In the genomic region with DNA sequence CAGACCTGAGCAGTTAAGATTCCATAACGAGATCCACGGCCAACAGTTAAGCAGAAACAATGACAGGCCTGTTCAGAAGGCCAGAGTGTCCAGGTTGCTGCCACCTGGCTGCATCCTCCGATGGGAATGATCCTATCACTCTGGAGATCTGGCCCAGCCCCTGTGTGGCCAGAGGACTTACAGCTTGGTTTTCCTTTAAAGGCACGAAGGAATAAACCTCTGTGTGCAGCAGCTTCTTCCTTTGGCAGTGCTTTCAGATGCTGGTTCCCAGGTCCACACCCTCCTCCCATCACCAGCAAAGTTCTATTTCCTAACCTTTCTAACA, we compare ENCODE assay signal across 26 cellular contexts.
A peak's percentile ranks its signal among the peaks of the same experiment; 100 is the strongest.
DNase-seq lines count a peak whose midpoint lies in the region; ATAC-seq, FAIRE-seq and TF ChIP-seq lines count a peak whose summit lies in the region.
"Had no signal": no experiment of that assay in that cellular context is flagged by ENCODE, and none has a peak within 500 bp of the region (broad histone marks: within the 10 kb centered on the region; RNA-seq: fewer than 3 reads in every experiment).

No MANE protein-coding gene starts in this region.

- no peak overlapping the region for H3K23ac ChIP-seq in mesenchymal stem cell (ENCODE audit: low read length in 2 of 2)

- 7 to 8% methylated on average over 4 of the region's 4 CpGs for WGBS in GM23248 (ENCODE audit: low coverage in 1 of 2, low lambda C conversion rate in 2 of 2, missing lambda C conversion rate in 2 of 2), 2 experiments
- WGBS in mesenchymal stem cell: 47% methylated on average over 4 of the region's 4 CpGs
- 34% methylated on average over 4 of the region's 4 CpGs for WGBS in suprapubic skin

- no peaks in the 10 kb centered on the region for H3K9me2 ChIP-seq in GM23248 (ENCODE audit: insufficient read depth)

- no peak for TF ChIP-seq EP300 in suprapubic skin (IDR thresholded peaks at IDR 0.05)

- no peak overlapping the region for H2BK12ac ChIP-seq in mesenchymal stem cell (ENCODE audit: low read length in 2 of 2)

- peak overlapping the region; percentile 50 for H3K27ac ChIP-seq in GM23248
- H3K27ac ChIP-seq in astrocyte (ENCODE audit: low read depth, low read length): no peak overlapping the region
- no peak overlapping the region for H3K27ac ChIP-seq in mesenchymal stem cell (ENCODE audit: low read length, poor library complexity, severe bottlenecking)
- H3K27ac ChIP-seq in suprapubic skin: peak overlapping the region; percentile 59
- H3K27ac ChIP-seq: epithelial cell of prostate, neutrophil, thoracic aorta had no signal

- H3K27ac Mint-ChIP-seq in astrocyte (ENCODE audit: unreplicated experiment): no peak overlapping the region
- H3K27ac Mint-ChIP-seq in activated naive CD4-positive, alpha-beta T cell treated with anti-CD3 and anti-CD28 coated beads, Interleukin-2, amount 50 U/mL, for 72 hours: no peak overlapping the region
- H3K27ac Mint-ChIP-seq: activated CD4-positive, alpha-beta T cell treated with anti-CD3 and anti-CD28 coated beads, Interleukin-2, amount 10 ng/mL, durations not matched to agents 7 days and 5 days; activated T-cell treated with anti-CD3 and anti-CD28 coated beads, Interleukin-2, amount 50 U/mL, for 24 hours; CD14-positive monocyte had no signal

- H3K4me3 ChIP-seq in GM23248 (no peak overlapping the region), astrocyte (ENCODE audit: insufficient read depth, low read depth, low read length) (no peak overlapping the region), mesenchymal stem cell (ENCODE audit: insufficient read depth in 1 of 2, low read depth in 1 of 2, low read length in 2 of 2) (peak overlapping the region in 1 of 2 experiments; percentile 57), suprapubic skin (no peak overlapping the region)
- H3K4me3 ChIP-seq: lung, thoracic aorta had no signal

- no peak overlapping the region for H2BK15ac ChIP-seq in mesenchymal stem cell (ENCODE audit: low read depth, poor library complexity, severe bottlenecking)

- H3F3A ChIP-seq in GM23248 (ENCODE audit: insufficient read depth): peaks cover 15% of the 10 kb centered on the region; the same call in 1 of the 2 replicates

- H3K9me3 Mint-ChIP-seq in astrocyte (ENCODE audit: unreplicated experiment): no peaks in the 10 kb centered on the region
- H3K9me3 Mint-ChIP-seq in activated naive CD4-positive, alpha-beta T cell treated with anti-CD3 and anti-CD28 coated beads, Interleukin-2, amount 50 U/mL, for 72 hours: no peaks in the 10 kb centered on the region
- H3K9me3 Mint-ChIP-seq: activated CD4-positive, alpha-beta T cell treated with anti-CD3 and anti-CD28 coated beads, Interleukin-2, amount 10 ng/mL, durations not matched to agents 7 days and 5 days; activated T-cell treated with anti-CD3 and anti-CD28 coated beads, Interleukin-2, amount 50 U/mL, for 24 hours; CD14-positive monocyte had no signal

- peak overlapping the region; percentile 54 to 64 for H3K18ac ChIP-seq in mesenchymal stem cell (ENCODE audit: low read depth in 1 of 2, low read length in 2 of 2)

- H3K4me1 Mint-ChIP-seq in astrocyte (ENCODE audit: low read depth, unreplicated experiment): peaks cover 8% of the 10 kb centered on the region
- H3K4me1 Mint-ChIP-seq: activated CD4-positive, alpha-beta T cell treated with anti-CD3 and anti-CD28 coated beads, Interleukin-2, amount 10 ng/mL, durations not matched to agents 7 days and 5 days; CD14-positive monocyte had no signal

- H3K9me3 ChIP-seq in GM23248 (ENCODE audit: low read depth): no peaks in the 10 kb centered on the region
- no peaks in the 10 kb centered on the region for H3K9me3 ChIP-seq in astrocyte (ENCODE audit: insufficient read depth, low read depth, low read length)
- H3K9me3 ChIP-seq in mesenchymal stem cell (ENCODE audit: control insufficient read depth, low read length): no peaks in the 10 kb centered on the region
- no peaks in the 10 kb centered on the region for H3K9me3 ChIP-seq in suprapubic skin
- H3K9me3 ChIP-seq: neutrophil, thoracic aorta had no signal

- H2AFZ ChIP-seq in GM23248 (no peak overlapping the region), astrocyte (ENCODE audit: low read depth, low read length) (no peak overlapping the region), mesenchymal stem cell (ENCODE audit: low read depth, low read length) (no peak overlapping the region)

- no peak for TF ChIP-seq CTCF in astrocyte (IDR thresholded peaks at IDR 0.05; ENCODE audit: insufficient read depth, low read depth, low read length)
- no peak for TF ChIP-seq CTCF in suprapubic skin (IDR thresholded peaks at IDR 0.05)

- H3K36me3 ChIP-seq in GM23248 (ENCODE audit: low read depth) (no peaks in the 10 kb centered on the region), astrocyte (ENCODE audit: insufficient read depth, low read length) (no peaks in the 10 kb centered on the region), mesenchymal stem cell (ENCODE audit: control insufficient read depth in 1 of 2, insufficient read depth in 2 of 2, low read depth in 1 of 2, low read length in 2 of 2) (no peaks in the 10 kb centered on the region), suprapubic skin (no peaks in the 10 kb centered on the region)
- H3K36me3 ChIP-seq: neutrophil, thoracic aorta had no signal

- H3K4me3 Mint-ChIP-seq in astrocyte (ENCODE audit: unreplicated experiment): no peak overlapping the region
- H3K4me3 Mint-ChIP-seq: activated CD4-positive, alpha-beta T cell treated with anti-CD3 and anti-CD28 coated beads, Interleukin-2, amount 10 ng/mL, durations not matched to agents 7 days and 5 days; activated T-cell treated with anti-CD3 and anti-CD28 coated beads, Interleukin-2, amount 50 U/mL, for 24 hours; CD14-positive monocyte had no signal

- peaks cover 31% of the 10 kb centered on the region for H3K79me1 ChIP-seq in mesenchymal stem cell (replicated peaks; ENCODE audit: low read length, poor library complexity, severe bottlenecking)

- H3K27me3 ChIP-seq in GM23248 (replicated peaks; ENCODE audit: insufficient read depth): no peaks in the 10 kb centered on the region
- no peaks in the 10 kb centered on the region for H3K27me3 ChIP-seq in astrocyte (ENCODE audit: insufficient read depth, low read length)
- H3K27me3 ChIP-seq in mesenchymal stem cell (ENCODE audit: control insufficient read depth in 1 of 2, insufficient read depth in 1 of 2, low read length in 2 of 2): peaks cover 0 to 3% of the 10 kb centered on the region in 2 experiments
- no peaks in the 10 kb centered on the region for H3K27me3 ChIP-seq in suprapubic skin
- H3K27me3 ChIP-seq: neutrophil had no signal

- no peak overlapping the region for H3K9ac ChIP-seq in GM23248
- no peak overlapping the region for H3K9ac ChIP-seq in astrocyte (ENCODE audit: low read length)
- peak overlapping the region; percentile 62 for H3K9ac ChIP-seq in mesenchymal stem cell (ENCODE audit: low read length)

- peak overlapping the region in 1 of 2 experiments; percentile 13 for H3K4ac ChIP-seq in mesenchymal stem cell (ENCODE audit: low read depth in 1 of 2, low read length in 2 of 2)

- H2AK5ac ChIP-seq in mesenchymal stem cell (ENCODE audit: low read length, severe bottlenecking): no peak overlapping the region

- peaks cover 26% of the 10 kb centered on the region for H3K4me1 ChIP-seq in GM23248 (ENCODE audit: insufficient read depth)
- H3K4me1 ChIP-seq in astrocyte (ENCODE audit: insufficient read depth, low read length): no peaks in the 10 kb centered on the region
- peaks cover 6% of the 10 kb centered on the region for H3K4me1 ChIP-seq in mesenchymal stem cell (ENCODE audit: control insufficient read depth, insufficient read depth, low read depth, low read length)
- H3K4me1 ChIP-seq in suprapubic skin: peaks cover 46% of the 10 kb centered on the region

- ATAC-seq in activated naive CD4-positive, alpha-beta T cell treated with anti-CD3 and anti-CD28 coated beads, Interleukin-2, amount 50 U/mL, for 72 hours: no peak
- ATAC-seq in GM18873 (IDR thresholded peaks at IDR 0.05; ENCODE audit: low FRiP score, unreplicated experiment): no peak

- no peak overlapping the region for H4K91ac ChIP-seq in mesenchymal stem cell (ENCODE audit: low read length)

- no peaks in the 10 kb centered on the region for H3K36me3 Mint-ChIP-seq in astrocyte (ENCODE audit: low read depth, unreplicated experiment)
- H3K36me3 Mint-ChIP-seq in activated naive CD4-positive, alpha-beta T cell treated with anti-CD3 and anti-CD28 coated beads, Interleukin-2, amount 50 U/mL, for 72 hours: no peaks in the 10 kb centered on the region
- H3K36me3 Mint-ChIP-seq: CD14-positive monocyte had no signal

- H3K79me2 ChIP-seq in GM23248 (ENCODE audit: insufficient read depth) (peaks cover 39% of the 10 kb centered on the region), astrocyte (ENCODE audit: insufficient read depth, low read length) (peaks cover 22% of the 10 kb centered on the region)

- H4K20me1 ChIP-seq in GM23248 (ENCODE audit: insufficient read depth) (no peaks in the 10 kb centered on the region), astrocyte (ENCODE audit: insufficient read depth, low read length) (peaks cover 42% of the 10 kb centered on the region)

- peak overlapping the region; percentile 67 for H3K4me2 ChIP-seq in GM23248 (ENCODE audit: unreplicated experiment)
- H3K4me2 ChIP-seq in astrocyte (ENCODE audit: low read length): peak overlapping the region; percentile 20
- H3K4me2 ChIP-seq in mesenchymal stem cell (ENCODE audit: low read length, poor library complexity, severe bottlenecking): no peak overlapping the region

- no peak for DNase-seq in GM23248
- no peak for DNase-seq in astrocyte (ENCODE audit: low read depth)
- no peak for DNase-seq in mesenchymal stem cell
- no peak for DNase-seq in suprapubic skin (ENCODE audit: low spot score in 2 of 2)
- DNase-seq in NCI-H1048 (lab: John Stamatoyannopoulos, UW): no peak
- DNase-seq in activated naive CD4-positive, alpha-beta T cell treated with anti-CD3 and anti-CD28 coated beads, Interleukin-2, amount 50 U/mL, for 72 hours (ENCODE audit: low spot score in 2 of 2): no peak
- DNase-seq: activated CD4-positive, alpha-beta T cell treated with anti-CD3 and anti-CD28 coated beads, Interleukin-2, amount 10 ng/mL, durations not matched to agents 7 days and 5 days; activated T-cell treated with anti-CD3 and anti-CD28 coated beads, Interleukin-2, amount 50 U/mL, for 24 hours; DMS79; effector CD4-positive, alpha-beta T cell; head of caudate nucleus; kidney glomerular epithelial cell; NCI-H1694; NCI-H510A treated with DMSO at 0.1 percent for 48 hours; NK-92 treated with Interleukin-12 subunit alpha and Interleukin-12 subunit beta, amount 100 ng/mL, for 24 hours; SHP77; stimulated activated naive CD4-positive, alpha-beta T cell treated with Interleukin-2 at 50 U/mL for 16 hours; T-helper 9 cell had no signal

- H4K8ac ChIP-seq in mesenchymal stem cell (ENCODE audit: low read length): no peak overlapping the region

- in situ Hi-C loops in GM23248 (cut with MboI): no loop called here

- no peak for FAIRE-seq in astrocyte (lab: Jason Lieb, UNC)
- FAIRE-seq: colon, GM18507 had no signal

- peak overlapping the region; percentile 1 to 83 for H3K14ac ChIP-seq in mesenchymal stem cell (ENCODE audit: low read length in 2 of 2)

- H3K27me3 Mint-ChIP-seq in astrocyte (ENCODE audit: low read depth, unreplicated experiment): no peaks in the 10 kb centered on the region
- H3K27me3 Mint-ChIP-seq: activated CD4-positive, alpha-beta T cell treated with anti-CD3 and anti-CD28 coated beads, Interleukin-2, amount 10 ng/mL, durations not matched to agents 7 days and 5 days; activated T-cell treated with anti-CD3 and anti-CD28 coated beads, Interleukin-2, amount 50 U/mL, for 24 hours had no signal

- H2BK5ac ChIP-seq in mesenchymal stem cell (ENCODE audit: low read depth, low read length, poor library complexity, severe bottlenecking): no peak overlapping the region

- H2BK120ac ChIP-seq in mesenchymal stem cell (ENCODE audit: low read depth, low read length): no peak overlapping the region

- no peak for TF ChIP-seq POLR2A in suprapubic skin (IDR thresholded peaks at IDR 0.05)

Comparison
In these comparisons a context has a peak if more than half of its experiments do, and no peak if none do; other contexts are left out.
1. H3K27ac ChIP-seq: peak in GM23248 (single experiment) and suprapubic skin (single experiment); none in astrocyte (single experiment) and mesenchymal stem cell (single experiment).